Comparison of ENCODE assay signal across 1 cellular context in genomic region chr17:2871720-2872119, GRCh38.
TF ChIP-seq lines count a peak whose summit lies in the region.

No MANE protein-coding gene starts in this region.

TF ChIP-seq in HCT116, 20 proteins besides CTCF, POLR2A, EP300 and RAD21 (continued from another document):
- TF ChIP-seq ZBTB33 (IDR thresholded peaks at IDR 0.05; ENCODE audit: extremely low read depth, insufficient replicate concordance, low read length) (no peak), EZH2 (IDR thresholded peaks at IDR 0.05) (no peak), ATF3 (IDR thresholded peaks at IDR 0.05) (no peak), JUND (IDR thresholded peaks at IDR 0.05) (no peak), CEBPB (IDR thresholded peaks at IDR 0.05; ENCODE audit: low read depth) (no peak), SRF (IDR thresholded peaks at IDR 0.05; ENCODE audit: low read depth) (no peak), MAX (IDR thresholded peaks at IDR 0.05) (no peak), SIN3A (IDR thresholded peaks at IDR 0.05; ENCODE audit: low read depth) (no peak)
